In genomic region chr6:136158398-136158797, GRCh38 we compare ENCODE assay signal across 17 cellular contexts.
DNase-seq lines count a peak whose midpoint lies in the region; ATAC-seq and TF ChIP-seq lines count a peak whose summit lies in the region.
"Had no signal": no experiment of that assay in that cellular context is flagged by ENCODE, and none has a peak within 500 bp of the region (broad histone marks: within the 10 kb centered on the region; RNA-seq: fewer than 3 reads in every experiment).

No MANE protein-coding gene starts in this region.

- TF ChIP-seq POLR2A in gastroesophageal sphincter (IDR thresholded peaks at IDR 0.05), result no peak
- TF ChIP-seq POLR2A in uterus (IDR thresholded peaks at IDR 0.05), result no peak

- no peaks in the 10 kb centered on the region for H3K27me3 Mint-ChIP-seq in mesothelial cell of epicardium (ENCODE audit: low read depth)

- ATAC-seq in gastroesophageal sphincter, result peak; percentile 41
- ATAC-seq: A549; CD8-positive, alpha-beta T cell had no signal

- H3K9me3 Mint-ChIP-seq in mesothelial cell of epicardium, result peaks cover 8% of the 10 kb centered on the region

- TF ChIP-seq CTCF in gastroesophageal sphincter (IDR thresholded peaks at IDR 0.05), result no peak
- TF ChIP-seq CTCF in mesothelial cell of epicardium (IDR thresholded peaks at IDR 0.05; ENCODE audit: unreplicated experiment), result no peak
- peak in 1 of 4 experiments; percentile 30 for TF ChIP-seq CTCF in uterus (IDR thresholded peaks at IDR 0.05)

- DNase-seq in NCI-H748 (lab: John Stamatoyannopoulos, UW; ENCODE audit: unreplicated experiment) (peak; percentile 61), NCI-H748 treated with DMSO at 0.1 percent for 48 hours (lab: John Stamatoyannopoulos, UW) (no peak), mesothelial cell of epicardium (ENCODE audit: low spot score in 2 of 2, unreplicated experiment in 2 of 2) (no peak), uterus (peak; percentile 64 to 75), NCI-H774 (lab: John Stamatoyannopoulos, UW) (no peak), NCI-H146 treated with DMSO at 0.1 percent for 48 hours (lab: John Stamatoyannopoulos, UW; ENCODE audit: unreplicated experiment) (no peak)
- no peak for DNase-seq in activated CD4-positive, alpha-beta T cell treated with anti-CD3 and anti-CD28 coated beads, Interleukin-2, amount 50 U/mL, for 1 hour
- DNase-seq: activated CD8-positive, alpha-beta memory T cell treated with anti-CD3 and anti-CD28 coated beads for 24 hours; CD8-positive, alpha-beta T cell; dorsolateral prefrontal cortex; H7; NCI-H1048; NCI-H2227 treated with DMSO at 0.1 percent for 48 hours; OCI-M1 had no signal

- H3K27ac ChIP-seq in gastroesophageal sphincter (no peak overlapping the region), uterus (peak overlapping the region; percentile 65 to 71)
- H3K27ac ChIP-seq: A549 had no signal

- peak overlapping the region; percentile 73 for H3K27ac Mint-ChIP-seq in mesothelial cell of epicardium
- H3K27ac Mint-ChIP-seq: activated T-helper 2 cell treated with anti-CD3 and anti-CD28 coated beads, Interferon-gamma antibody, Interleukin-2, Interleukin-4, amounts not matched to agents 10 μg/mL and 5 μg/mL and 100 μg/mL, durations not matched to agents 14 hours and 24 hours and 36 hours; CD8-positive, alpha-beta T cell had no signal

- H3K4me1 Mint-ChIP-seq in mesothelial cell of epicardium, result peaks cover 11% of the 10 kb centered on the region

- intact Hi-C loops in uterus (cut with DNase I; ENCODE audit: low total_unique reads), result no loop called here

- H3K9me3 ChIP-seq in gastroesophageal sphincter (no peaks in the 10 kb centered on the region), uterus (no peaks in the 10 kb centered on the region)
- H3K9me3 ChIP-seq: A549 had no signal

- H3K27me3 ChIP-seq in gastroesophageal sphincter (no peaks in the 10 kb centered on the region), uterus (no peaks in the 10 kb centered on the region)
- H3K27me3 ChIP-seq: dorsolateral prefrontal cortex had no signal

- H3K4me3 ChIP-seq in gastroesophageal sphincter (no peak overlapping the region), uterus (no peak overlapping the region)
- H3K4me3 ChIP-seq: A549, dorsolateral prefrontal cortex had no signal

- peaks cover 24% of the 10 kb centered on the region for H3K36me3 Mint-ChIP-seq in mesothelial cell of epicardium

- H3K36me3 ChIP-seq in gastroesophageal sphincter, result peaks cover 0 to 54% of the 10 kb centered on the region in 2 donors
- H3K36me3 ChIP-seq in uterus, result no peaks in the 10 kb centered on the region

- WGBS in gastroesophageal sphincter (ENCODE audit: low coverage in 1 of 2), 2 donors, result 49 to 57% methylated on average over 4 of the region's 4 CpGs

- no peak for TF ChIP-seq EP300 in gastroesophageal sphincter (IDR thresholded peaks at IDR 0.05)

- H3K4me1 ChIP-seq in gastroesophageal sphincter, result peaks cover 0 to 10% (median 0%) of the 10 kb centered on the region in 3 donors
- H3K4me1 ChIP-seq in uterus, result peaks cover 0 to 3% of the 10 kb centered on the region in 2 donors
- H3K4me1 ChIP-seq: A549 had no signal

- H3K4me3 Mint-ChIP-seq in mesothelial cell of epicardium, result no peak overlapping the region
- H3K4me3 Mint-ChIP-seq: CD8-positive, alpha-beta T cell had no signal

Comparison
In these comparisons a context has a peak if more than half of its experiments do, and no peak if none do; other contexts are left out.
1. DNase-seq: peak in NCI-H748 (single experiment) and uterus (2 of 2); none in NCI-H748 treated with DMSO at 0.1 percent for 48 hours (single experiment), mesothelial cell of epicardium (0 of 2), activated CD4-positive, alpha-beta T cell treated with anti-CD3 and anti-CD28 coated beads, Interleukin-2, amount 50 U/mL, for 1 hour (single experiment), NCI-H774 (single experiment) and NCI-H146 treated with DMSO at 0.1 percent for 48 hours (single experiment).
2. H3K27ac ChIP-seq: peak in uterus (2 of 2); none in gastroesophageal sphincter (0 of 4).